ENCODE assay signal across 20 cellular contexts in genomic region chr12:121543786-121544185, GRCh38.
"Had no signal": no experiment of that assay in that cellular context is flagged by ENCODE, and none has a peak within 500 bp of the region (broad histone marks: within the 10 kb centered on the region; RNA-seq: fewer than 3 reads in every experiment).

No MANE protein-coding gene starts in this region.

- H3K27me3 Mint-ChIP-seq: naive thymus-derived CD8-positive, alpha-beta T cell; type B pancreatic cell had no signal

- DNase-seq: dorsolateral prefrontal cortex; effector CD4-positive, alpha-beta T cell; kidney; lower lobe of right lung; naive thymus-derived CD8-positive, alpha-beta T cell; nephron progenitor cell; nucleus accumbens; stimulated activated CD4-positive, alpha-beta T cell treated with anti-CD3 and anti-CD28 coated beads, Interleukin-12 subunit alpha, Interleukin-12 subunit beta, amount 100 ng/mL, for 4 hours; stimulated activated CD4-positive, alpha-beta T cell treated with anti-CD3 and anti-CD28 coated beads, Interleukin-1b, Interleukin-23, amount 100 ng/mL, for 48 hours; stimulated activated CD4-positive, alpha-beta T cell treated with anti-CD3 and anti-CD28 coated beads, Interleukin-4, amount 100 ng/mL, for 1 hour; stimulated activated CD8-positive, alpha-beta memory T cell treated with anti-CD3 and anti-CD28 coated beads, Interleukin-4, amount 100 ng/mL, for 48 hours; stimulated activated naive CD4-positive, alpha-beta T cell treated with Interleukin-2 at 50 U/mL for 16 hours; stomach; thyroid gland had no signal

- H3K4me3 Mint-ChIP-seq: naive thymus-derived CD8-positive, alpha-beta T cell; nephron progenitor cell; type B pancreatic cell had no signal

- FAIRE-seq: colon, frontal cortex, kidney, urothelium cell line had no signal

- H3K9me3 Mint-ChIP-seq: naive thymus-derived CD8-positive, alpha-beta T cell; nephron progenitor cell; type B pancreatic cell had no signal

- H3K27ac Mint-ChIP-seq: naive thymus-derived CD8-positive, alpha-beta T cell; nephron progenitor cell; type B pancreatic cell had no signal

- ATAC-seq: left lung; lower lobe of right lung; naive thymus-derived CD8-positive, alpha-beta T cell; sciatic nerve had no signal
